Comparison of ENCODE assay signal across 11 cellular contexts in the genomic region with DNA sequence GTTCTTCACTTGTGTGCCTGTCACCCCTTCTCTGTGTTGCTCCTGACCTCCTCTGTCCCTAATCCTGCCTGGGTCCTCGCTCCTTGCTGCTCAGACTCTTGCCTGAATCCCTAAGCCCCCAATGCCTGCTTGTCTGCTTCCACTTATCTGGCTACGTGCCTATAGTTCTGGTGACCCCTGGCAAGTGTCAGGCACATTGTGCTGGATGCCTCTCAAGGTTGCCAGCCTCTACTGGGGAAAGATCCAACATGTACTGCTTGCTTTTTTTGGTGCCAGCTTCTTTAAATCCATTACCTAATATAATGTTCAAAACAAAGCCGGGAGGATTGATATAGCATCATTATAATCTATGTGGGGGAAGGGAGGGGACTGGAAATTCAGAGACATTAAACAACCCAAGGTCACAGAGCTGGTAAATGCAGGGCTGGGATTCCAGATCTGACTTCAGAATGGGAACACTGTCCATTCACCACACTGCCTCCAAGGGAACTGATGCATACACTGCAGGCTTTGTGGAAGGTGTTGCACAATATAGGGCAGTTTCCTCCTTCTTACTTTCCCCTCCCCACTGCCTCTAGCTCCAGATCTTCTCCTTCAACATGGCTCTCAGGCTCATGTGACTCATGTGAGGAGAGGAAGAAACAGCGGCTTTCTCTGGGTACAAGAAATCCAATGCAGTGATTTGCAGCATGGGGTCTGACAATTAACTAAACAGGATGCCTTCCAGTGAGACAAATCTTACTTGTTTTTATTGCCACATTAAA.
DNase-seq lines count a peak whose midpoint lies in the region; ATAC-seq, FAIRE-seq and TF ChIP-seq lines count a peak whose summit lies in the region.
"Had no signal": no experiment of that assay in that cellular context is flagged by ENCODE, and none has a peak within 500 bp of the region (broad histone marks: within the 10 kb centered on the region; RNA-seq: fewer than 3 reads in every experiment).

No MANE protein-coding gene starts in this region.

- peak overlapping the region; percentile 24 to 41 for H3K27ac ChIP-seq in uterus
- H3K27ac ChIP-seq: ascending aorta had no signal

- peaks cover 6% of the 10 kb centered on the region for H3K9me3 Mint-ChIP-seq in activated CD4-positive, alpha-beta T cell treated with anti-CD3 and anti-CD28 coated beads, Interleukin-2, amount 10 ng/mL, durations not matched to agents 7 days and 5 days

- H3K4me1 ChIP-seq in uterus = no peaks in the 10 kb centered on the region
- H3K4me1 ChIP-seq: ascending aorta had no signal

- no peaks in the 10 kb centered on the region for H3K27me3 ChIP-seq in MG63
- H3K27me3 ChIP-seq in bronchial epithelial cell (ENCODE audit: control insufficient read depth, insufficient read depth, low read length) = no peaks in the 10 kb centered on the region
- H3K27me3 ChIP-seq in uterus = no peaks in the 10 kb centered on the region
- H3K27me3 ChIP-seq: ascending aorta had no signal

- H3K4me1 Mint-ChIP-seq in activated CD4-positive, alpha-beta T cell treated with anti-CD3 and anti-CD28 coated beads, Interleukin-2, amount 10 ng/mL, durations not matched to agents 7 days and 5 days = no peaks in the 10 kb centered on the region

- intact Hi-C loops in left colon (cut with DNase I, micrococcal nuclease) (no loop called here), uterus (cut with DNase I; ENCODE audit: low total_unique reads) (no loop called here)

- FAIRE-seq in bronchial epithelial cell (lab: Jason Lieb, UNC) = peak; percentile 32
- FAIRE-seq: islet of Langerhans, TTC549 had no signal

- H3K4me3 ChIP-seq in MG63 (no peak overlapping the region), bronchial epithelial cell (ENCODE audit: low read depth, low read length) (no peak overlapping the region), uterus (no peak overlapping the region)
- H3K4me3 ChIP-seq: ascending aorta had no signal

- H3K36me3 ChIP-seq in MG63 (no peaks in the 10 kb centered on the region), bronchial epithelial cell (ENCODE audit: control insufficient read depth, insufficient read depth, low read length) (no peaks in the 10 kb centered on the region), uterus (no peaks in the 10 kb centered on the region)
- H3K36me3 ChIP-seq: ascending aorta had no signal

- no peak for TF ChIP-seq POLR2A in uterus (IDR thresholded peaks at IDR 0.05)

- no peak overlapping the region for H3K4me3 Mint-ChIP-seq in activated CD4-positive, alpha-beta T cell treated with anti-CD3 and anti-CD28 coated beads, Interleukin-2, amount 10 ng/mL, durations not matched to agents 7 days and 5 days

- POLR2A ChIA-PET in activated CD4-positive, alpha-beta T cell treated with anti-CD3 and anti-CD28 coated beads, Interleukin-2, amount 10 ng/mL, durations not matched to agents 7 days and 5 days (lab: Charles Lee) = no interaction called here

- H3K27ac Mint-ChIP-seq in activated CD4-positive, alpha-beta T cell treated with anti-CD3 and anti-CD28 coated beads, Interleukin-2, amount 10 ng/mL, durations not matched to agents 7 days and 5 days = no peak overlapping the region

- peaks cover 11% of the 10 kb centered on the region for H3K27me3 Mint-ChIP-seq in activated CD4-positive, alpha-beta T cell treated with anti-CD3 and anti-CD28 coated beads, Interleukin-2, amount 10 ng/mL, durations not matched to agents 7 days and 5 days

- CTCF ChIA-PET in activated CD4-positive, alpha-beta T cell treated with anti-CD3 and anti-CD28 coated beads, Interleukin-2, amount 10 ng/mL, durations not matched to agents 7 days and 5 days (lab: Charles Lee) = interaction anchor here (0.6 kb wide), 1 partner anchor 9 kb away, joined by 5 read pairs; no protein-coding TSS in a partner anchor

- peak; percentile 42 for TF ChIP-seq CTCF in bronchial epithelial cell (IDR thresholded peaks at IDR 0.05; ENCODE audit: insufficient read depth, low read length, severe bottlenecking)
- no peak for TF ChIP-seq CTCF in uterus (IDR thresholded peaks at IDR 0.05)

- H3K36me3 Mint-ChIP-seq in activated CD4-positive, alpha-beta T cell treated with anti-CD3 and anti-CD28 coated beads, Interleukin-2, amount 10 ng/mL, durations not matched to agents 7 days and 5 days (ENCODE audit: low read depth) = peaks cover under 1% of the 10 kb centered on the region

- DNase-seq in MG63 = peak; percentile 5
- peak; percentile 86 for DNase-seq in bronchial epithelial cell (ENCODE audit: low read depth)
- peak in 1 of 2 donors; percentile 30 for DNase-seq in left colon
- peak; percentile 17 to 37 for DNase-seq in uterus
- DNase-seq in activated CD4-positive, alpha-beta T cell treated with anti-CD3 and anti-CD28 coated beads, Interleukin-2, amount 10 ng/mL, durations not matched to agents 7 days and 5 days = no peak
- DNase-seq in DMS114 treated with DMSO at 0.1 percent for 48 hours (lab: John Stamatoyannopoulos, UW; ENCODE audit: unreplicated experiment) = no peak
- DNase-seq: NCI-H1694 had no signal

- H3K9me3 ChIP-seq in MG63 (no peaks in the 10 kb centered on the region), uterus (no peaks in the 10 kb centered on the region)
- H3K9me3 ChIP-seq: ascending aorta had no signal

- ATAC-seq in left colon (peak; percentile 66), HG03521 (IDR thresholded peaks at IDR 0.05; ENCODE audit: unreplicated experiment) (no peak)

Comparison
In these comparisons a context has a peak if more than half of its experiments do, and no peak if none do; other contexts are left out.
1. DNase-seq: peak in MG63 (single experiment), bronchial epithelial cell (single experiment) and uterus (2 of 2); none in activated CD4-positive, alpha-beta T cell treated with anti-CD3 and anti-CD28 coated beads, Interleukin-2, amount 10 ng/mL, durations not matched to agents 7 days and 5 days (single experiment) and DMS114 treated with DMSO at 0.1 percent for 48 hours (single experiment).